Comparison of ENCODE assay signal across 8 cellular contexts in genomic region chr6:27550692-27551091, GRCh38.
"Had no signal": no experiment of that assay in that cellular context is flagged by ENCODE, and none has a peak within 500 bp of the region (broad histone marks: within the 10 kb centered on the region; RNA-seq: fewer than 3 reads in every experiment).

No MANE protein-coding gene starts in this region.

- H3K9me3 ChIP-seq: HAP-1 had no signal

- H3K36me3 ChIP-seq: HAP-1 had no signal

- DNase-seq: GM23248, GOT3, H7, IMR-90, KBM-7 had no signal

- H3K4me3 ChIP-seq: GM23248, HAP-1 had no signal

- H3K27ac ChIP-seq: GM23248, KMS-11 had no signal

- H3K4me2 ChIP-seq: KMS-11 had no signal

- H2AFZ ChIP-seq: GM23248 had no signal

- H3K9ac ChIP-seq: GM23248, KMS-11 had no signal

- FAIRE-seq: HTR-8/SVneo had no signal
